9 cellular contexts compared by ENCODE assay signal in the genomic region with DNA sequence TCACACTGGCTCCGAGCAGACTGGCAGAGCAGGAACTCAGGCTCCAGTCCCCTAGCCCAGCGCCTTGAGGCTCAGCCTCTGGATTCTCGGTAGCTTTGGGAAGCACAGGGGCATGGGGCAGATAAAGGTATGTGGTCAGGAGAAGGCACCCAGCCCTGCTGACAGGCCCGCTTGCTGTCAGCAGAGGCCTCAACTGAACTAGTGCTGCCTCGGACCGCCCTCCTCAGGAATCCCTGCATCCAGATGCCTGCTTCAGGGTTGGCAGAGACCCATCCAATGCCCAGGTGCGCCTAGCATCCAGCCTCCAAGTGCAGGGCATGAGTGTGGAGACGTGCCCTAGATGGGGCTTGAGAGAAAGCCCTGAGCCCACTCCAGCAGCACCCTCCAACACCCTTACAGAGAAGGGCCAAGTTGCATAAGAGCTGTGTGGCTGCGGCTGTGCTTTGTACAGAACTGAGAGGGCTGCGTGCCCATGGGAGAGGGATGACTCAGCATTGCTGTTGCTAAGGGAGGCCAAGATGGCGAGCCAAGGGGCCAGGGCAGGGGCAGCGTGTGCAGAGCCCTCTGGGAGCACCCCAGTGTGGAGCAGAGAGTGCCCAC.
A peak's percentile ranks its signal among the peaks of the same experiment; 100 is the strongest.
DNase-seq lines count a peak whose midpoint lies in the region; ATAC-seq, FAIRE-seq and TF ChIP-seq lines count a peak whose summit lies in the region.
"Had no signal": no experiment of that assay in that cellular context is flagged by ENCODE, and none has a peak within 500 bp of the region (broad histone marks: within the 10 kb centered on the region; RNA-seq: fewer than 3 reads in every experiment).

No MANE protein-coding gene starts in this region.

- WGBS in stomach, 5 donors, result 65 to 83% (median 74%) methylated on average over 6 to 12 of the region's 12 CpGs

- ATAC-seq in GM21619 (IDR thresholded peaks at IDR 0.05; ENCODE audit: unreplicated experiment), result no peak

- H3K4me1 ChIP-seq in right atrium auricular region, result peaks cover 0 to 16% of the 10 kb centered on the region in 2 donors
- peaks cover 8 to 38% (median 25%) of the 10 kb centered on the region in 4 donors for H3K4me1 ChIP-seq in stomach

- H3K27ac ChIP-seq in right atrium auricular region (no peak overlapping the region), stomach (peak overlapping the region in 3 of 5 donors; percentile 31 to 68 (median 44))

- TF ChIP-seq CTCF in right atrium auricular region (IDR thresholded peaks at IDR 0.05) (no peak), stomach (IDR thresholded peaks at IDR 0.05) (no peak)

- intact Hi-C loops in stomach (cut with DNase I; ENCODE audit: low total_unique reads), result no loop called here

- no peak for TF ChIP-seq EP300 in stomach (IDR thresholded peaks at IDR 0.05)

- H3K9me3 ChIP-seq in right atrium auricular region, result no peaks in the 10 kb centered on the region
- H3K9me3 ChIP-seq in stomach, result no peaks in the 10 kb centered on the region

- no peaks in the 10 kb centered on the region for H3K27me3 ChIP-seq in right atrium auricular region
- no peaks in the 10 kb centered on the region for H3K27me3 ChIP-seq in stomach

- no peak overlapping the region for H3K4me3 ChIP-seq in right atrium auricular region
- no peak overlapping the region for H3K4me3 ChIP-seq in stomach

- DNase-seq in Kasumi-1 (lab: John Stamatoyannopoulos, UW) (peak; percentile 60 to 75), anterior cingulate cortex (lab: John Stamatoyannopoulos, UW) (peak in 36 of 58 donors; percentile 9 to 67 (median 32)), right atrium auricular region (ENCODE audit: low spot score) (peak; percentile 67), stomach (no peak), NCI-H187 treated with DMSO at 0.1 percent for 48 hours (lab: John Stamatoyannopoulos, UW) (no peak), GM12892 (ENCODE audit: insufficient read length) (no peak)
- DNase-seq in activated naive CD4-positive, alpha-beta T cell (lab: John Stamatoyannopoulos, UW), result no peak
- DNase-seq: NCI-H526 had no signal

- H3K36me3 ChIP-seq in right atrium auricular region (no peaks in the 10 kb centered on the region), stomach (no peaks in the 10 kb centered on the region)

- TF ChIP-seq POLR2A in stomach (IDR thresholded peaks at IDR 0.05), result no peak
- TF ChIP-seq POLR2A in GM12892 (IDR thresholded peaks at IDR 0.05; ENCODE audit: low read depth, low read length), result no peak

- no peak for FAIRE-seq in GM12892 (lab: Jason Lieb, UNC)

Comparison
In these comparisons a context has a peak if more than half of its experiments do, and no peak if none do; other contexts are left out.
1. DNase-seq: peak in Kasumi-1 (2 of 2), anterior cingulate cortex (36 of 58) and right atrium auricular region (single experiment); none in stomach (single experiment), NCI-H187 treated with DMSO at 0.1 percent for 48 hours (single experiment), GM12892 (single experiment) and activated naive CD4-positive, alpha-beta T cell (0 of 4).
2. H3K27ac ChIP-seq: peak in stomach (3 of 5); none in right atrium auricular region (0 of 2).